Comparison of ENCODE assay signal across 17 cellular contexts in the genomic region with DNA sequence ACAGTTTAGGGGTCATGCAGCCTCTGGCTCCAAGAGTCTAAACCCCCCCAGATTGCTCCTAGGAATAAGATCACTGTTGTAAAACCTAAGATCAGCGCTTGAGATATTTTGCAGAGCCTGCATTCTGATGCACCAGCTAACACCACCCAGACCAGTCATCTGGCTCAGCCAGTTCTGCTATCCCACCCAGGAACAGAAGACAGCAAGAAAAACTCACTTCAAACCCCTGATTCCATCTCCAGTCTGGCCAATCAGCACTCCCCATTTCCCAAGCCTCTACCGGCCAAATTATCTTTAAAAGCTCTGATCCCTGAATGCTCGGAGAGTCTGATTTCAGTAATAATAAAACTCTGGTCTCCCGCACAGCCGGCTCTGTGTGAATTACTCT.
DNase-seq lines count a peak whose midpoint lies in the region; ATAC-seq and TF ChIP-seq lines count a peak whose summit lies in the region.
"Had no signal": no experiment of that assay in that cellular context is flagged by ENCODE, and none has a peak within 500 bp of the region (broad histone marks: within the 10 kb centered on the region; RNA-seq: fewer than 3 reads in every experiment).

No MANE protein-coding gene starts in this region.

- no peaks in the 10 kb centered on the region for H3K27me3 ChIP-seq in OCI-LY3 (ENCODE audit: low read depth, low read length)
- H3K27me3 ChIP-seq in iPS DF 6.9 (ENCODE audit: control insufficient read depth, insufficient read depth, low read length), result no peaks in the 10 kb centered on the region
- no peaks in the 10 kb centered on the region for H3K27me3 ChIP-seq in trophoblast cell (ENCODE audit: insufficient read depth, low read length)
- no peaks in the 10 kb centered on the region for H3K27me3 ChIP-seq in A673 (replicated peaks; ENCODE audit: insufficient read depth, low read depth, low read length, poor library complexity)
- H3K27me3 ChIP-seq: BLaER1 treated with 17β-estradiol and CSF1 and Interleukin-3, amounts not matched to agents 10 nM and 100 nM had no signal

- ATAC-seq in GM19328 (IDR thresholded peaks at IDR 0.05; ENCODE audit: unreplicated experiment), result no peak
- ATAC-seq: SK-N-SH treated with all-trans-retinoic acid at 6 μM for 48 hours had no signal

- CTCF ChIA-PET in A673 (lab: Charles Lee), result no interaction called here

- H3K79me1 ChIP-seq in trophoblast cell (ENCODE audit: low read length), result no peaks in the 10 kb centered on the region

- H3K27ac ChIP-seq in OCI-LY3 (ENCODE audit: low read length) (0 out of 2 replicates have a peak overlapping the region, but pooled peaks have one; percentile 17), iPS DF 6.9 (ENCODE audit: low read length) (peak overlapping the region; percentile 44), trophoblast cell (ENCODE audit: low read depth, low read length) (no peak overlapping the region), A673 (ENCODE audit: low read depth, low read length, poor library complexity, severe bottlenecking) (no peak overlapping the region)
- H3K27ac ChIP-seq: 22Rv1; BLaER1 treated with 17β-estradiol and CSF1 and Interleukin-3, amounts not matched to agents 10 nM and 100 nM had no signal

- H2AK5ac ChIP-seq in trophoblast cell (ENCODE audit: low read length), result no peak overlapping the region

- H2BK5ac ChIP-seq in trophoblast cell (ENCODE audit: low read depth, low read length, poor library complexity), result no peak overlapping the region

- no peak overlapping the region for H3K23ac ChIP-seq in trophoblast cell (ENCODE audit: low read length)

- no peak overlapping the region for H4K8ac ChIP-seq in trophoblast cell (ENCODE audit: low read depth, low read length)

- WGBS in iPS DF 6.9 (ENCODE audit: insufficient coverage, insufficient read length), result no CpG with 5 or more reads among the region's 5 CpGs
- no CpG with 5 or more reads among the region's 5 CpGs for WGBS in trophoblast cell (ENCODE audit: extremely low coverage, insufficient coverage, insufficient read length)

- H3K4me2 ChIP-seq in OCI-LY3 (ENCODE audit: low read length), result peak overlapping the region; percentile 64
- peak overlapping the region; percentile 7 for H3K4me2 ChIP-seq in trophoblast cell (ENCODE audit: low read length)
- H3K4me2 ChIP-seq: BLaER1 treated with 17β-estradiol and CSF1 and Interleukin-3, amounts not matched to agents 10 nM and 100 nM had no signal

- H2BK12ac ChIP-seq in trophoblast cell (ENCODE audit: low read length), result no peak overlapping the region

- H3K9ac ChIP-seq in OCI-LY3 (ENCODE audit: low read length) (no peak overlapping the region), trophoblast cell (ENCODE audit: low read length) (no peak overlapping the region)
- H3K9ac ChIP-seq: BLaER1 treated with 17β-estradiol and CSF1 and Interleukin-3, amounts not matched to agents 10 nM and 100 nM had no signal

- intact Hi-C loops in A673 (cut with micrococcal nuclease; ENCODE audit: unreplicated experiment), result no loop called here

- no peak for TF ChIP-seq CTCF in OCI-LY3 (IDR thresholded peaks at IDR 0.05; ENCODE audit: low read depth, low read length)
- TF ChIP-seq CTCF in A673 (conservative IDR thresholded peaks at IDR 0.05; ENCODE audit: low read depth, low read length), result no peak

- H3K4me3 ChIP-seq in OCI-LY3 (ENCODE audit: low read length) (peak overlapping the region; percentile 14; the same call in 1 of the 2 replicates), iPS DF 6.9 (ENCODE audit: low read length) (no peak overlapping the region), trophoblast cell (ENCODE audit: low read depth, low read length) (no peak overlapping the region), A673 (ENCODE audit: low read depth, low read length, poor library complexity, severe bottlenecking) (no peak overlapping the region)
- H3K4me3 ChIP-seq: BLaER1 treated with 17β-estradiol and CSF1 and Interleukin-3, amounts not matched to agents 10 nM and 100 nM had no signal

- H3K79me2 ChIP-seq in OCI-LY3 (ENCODE audit: low read length) (no peaks in the 10 kb centered on the region), trophoblast cell (ENCODE audit: control insufficient read depth, insufficient read depth, low read length, poor library complexity) (no peaks in the 10 kb centered on the region)

- H4K12ac ChIP-seq in trophoblast cell (ENCODE audit: low read depth, low read length), result no peak overlapping the region

- H3K36me3 ChIP-seq in OCI-LY3 (replicated peaks; ENCODE audit: low read depth, low read length), result no peaks in the 10 kb centered on the region
- H3K36me3 ChIP-seq in iPS DF 6.9 (ENCODE audit: control insufficient read depth, insufficient read depth, low read length), result no peaks in the 10 kb centered on the region
- H3K36me3 ChIP-seq in trophoblast cell (ENCODE audit: control insufficient read depth in 1 of 2, insufficient read depth in 2 of 2, low read length in 2 of 2), result no peaks in the 10 kb centered on the region
- H3K36me3 ChIP-seq in A673 (ENCODE audit: insufficient read depth, low read length, poor library complexity, severe bottlenecking), result no peaks in the 10 kb centered on the region
- H3K36me3 ChIP-seq: BLaER1 treated with 17β-estradiol and CSF1 and Interleukin-3, amounts not matched to agents 10 nM and 100 nM had no signal

- H3K4ac ChIP-seq in trophoblast cell (ENCODE audit: low read depth, low read length), result no peak overlapping the region

- H2AFZ ChIP-seq in OCI-LY3 (ENCODE audit: low read depth, low read length), result no peak overlapping the region
- no peak overlapping the region for H2AFZ ChIP-seq in trophoblast cell (ENCODE audit: insufficient read depth, low read length, poor library complexity)

- no peak overlapping the region for H4K91ac ChIP-seq in trophoblast cell (ENCODE audit: low read depth, low read length)

- no peak overlapping the region for H2BK120ac ChIP-seq in trophoblast cell (ENCODE audit: insufficient read depth, low read length, poor library complexity)

- no peak overlapping the region for H3K14ac ChIP-seq in trophoblast cell (ENCODE audit: low read length)

- POLR2A ChIA-PET in A673 (lab: Charles Lee; ENCODE audit: low non-redundant PET), result no interaction called here

- H3K18ac ChIP-seq in trophoblast cell (ENCODE audit: low read length), result no peak overlapping the region

- H4K20me1 ChIP-seq in OCI-LY3 (ENCODE audit: insufficient read depth, low read length), result no peaks in the 10 kb centered on the region
- H4K20me1 ChIP-seq: BLaER1 treated with 17β-estradiol and CSF1 and Interleukin-3, amounts not matched to agents 10 nM and 100 nM had no signal

- BruUV-seq in A673 (replicated peaks; lab: Mats Ljungman, UMichigan), result no TSS peak

- H3K4me1 ChIP-seq in OCI-LY3 (ENCODE audit: low read length), result peaks cover 29% of the 10 kb centered on the region
- H3K4me1 ChIP-seq in iPS DF 6.9 (ENCODE audit: control insufficient read depth, insufficient read depth, low read length), result peaks cover 2% of the 10 kb centered on the region; the same call in 1 of the 2 replicates
- H3K4me1 ChIP-seq in trophoblast cell (ENCODE audit: control insufficient read depth in 1 of 2, insufficient read depth in 2 of 2, low read length in 2 of 2), result peaks cover 7 to 10% of the 10 kb centered on the region in 2 experiments
- H3K4me1 ChIP-seq in A673 (ENCODE audit: insufficient read depth, low read length, poor library complexity, severe bottlenecking), result no peaks in the 10 kb centered on the region
- H3K4me1 ChIP-seq: BLaER1 treated with 17β-estradiol and CSF1 and Interleukin-3, amounts not matched to agents 10 nM and 100 nM had no signal

- H3K9me3 ChIP-seq in OCI-LY3 (ENCODE audit: insufficient read depth, low read length) (no peaks in the 10 kb centered on the region), iPS DF 6.9 (ENCODE audit: control insufficient read depth, insufficient read depth, low read length) (no peaks in the 10 kb centered on the region), trophoblast cell (ENCODE audit: insufficient read depth, low read depth, low read length) (no peaks in the 10 kb centered on the region), A673 (ENCODE audit: low read depth, low read length, poor library complexity, severe bottlenecking) (peaks cover under 1% of the 10 kb centered on the region)

- DNase-seq in NCI-H1417 (lab: John Stamatoyannopoulos, UW), result peak in 2 of 3 experiments; percentile 51 to 72
- DNase-seq in NCI-H1417 treated with DMSO at 0.1 percent for 48 hours (lab: John Stamatoyannopoulos, UW), result no peak
- no peak for DNase-seq in iPS DF 6.9 (ENCODE audit: low read depth, low spot score)
- DNase-seq in trophoblast cell, result no peak
- DNase-seq in stimulated activated naive CD4-positive, alpha-beta T cell treated with Interleukin-2 at 50 U/mL for 16 hours (lab: John Stamatoyannopoulos, UW), result no peak
- no peak for DNase-seq in A673 (ENCODE audit: low spot score)
- DNase-seq: KG1, NCI-H1105 treated with DMSO at 0.1 percent for 48 hours, NCI-H2029 treated with DMSO at 0.1 percent for 48 hours, NCI-H2227 treated with DMSO at 0.1 percent for 48 hours, NCI-H524 treated with DMSO at 0.1 percent for 48 hours, PC-3 had no signal

Comparison
In these comparisons a context has a peak if more than half of its experiments do, and no peak if none do; other contexts are left out.
1. DNase-seq: peak in NCI-H1417 (2 of 3); none in NCI-H1417 treated with DMSO at 0.1 percent for 48 hours (single experiment), iPS DF 6.9 (single experiment), trophoblast cell (0 of 2), stimulated activated naive CD4-positive, alpha-beta T cell treated with Interleukin-2 at 50 U/mL for 16 hours (single experiment) and A673 (single experiment).
2. H3K27ac ChIP-seq: peak in OCI-LY3 (single experiment) and iPS DF 6.9 (single experiment); none in trophoblast cell (single experiment) and A673 (single experiment).